In genomic region chr11:7977251-7977917, GRCh38 we compare ENCODE assay signal across 12 cellular contexts. TPM values are rescaled to one million over a fixed set of nuclear protein-coding genes. Genes with fewer than 3 reads are reported as not detected.
A peak's percentile ranks its signal among the peaks of the same experiment; 100 is the strongest.
DNase-seq lines count a peak whose midpoint lies in the region; TF ChIP-seq lines count a peak whose summit lies in the region.
"Had no signal": no experiment of that assay in that cellular context is flagged by ENCODE, and none has a peak within 500 bp of the region (broad histone marks: within the 10 kb centered on the region; RNA-seq: fewer than 3 reads in every experiment).

No MANE protein-coding gene starts in this region.

- no peaks in the 10 kb centered on the region for H3K36me3 ChIP-seq in ACC112 (ENCODE audit: insufficient read depth, low read length)
- no peaks in the 10 kb centered on the region for H3K36me3 ChIP-seq in HEK293 (ENCODE audit: control insufficient read depth in 2 of 2, insufficient read depth in 1 of 2, low read length in 2 of 2)
- no peaks in the 10 kb centered on the region for H3K36me3 ChIP-seq in SK-N-SH (replicated peaks in 1 of 2; ENCODE audit: control insufficient read depth in 1 of 2, insufficient read depth in 2 of 2, low read length in 1 of 2)
- H3K36me3 ChIP-seq in thyroid gland: no peaks in the 10 kb centered on the region

- H3F3A ChIP-seq in SK-N-SH (replicated peaks; ENCODE audit: insufficient read depth): peaks cover 23% of the 10 kb centered on the region

- H3K27ac ChIP-seq in ACC112 (ENCODE audit: low read depth, low read length) (peak overlapping the region; percentile 80), HEK293 (ENCODE audit: extremely low read depth, low read depth, low read length) (no peak overlapping the region), SK-N-SH (ENCODE audit: low read depth in 2 of 2, low read length in 1 of 2) (peak overlapping the region in 1 of 2 experiments; percentile 43; a peak in 2 of 4 replicates), thyroid gland (no peak overlapping the region)

- 5% methylated on average over 5 of the region's 5 CpGs for WGBS in SK-N-SH (ENCODE audit: low lambda C conversion rate)
- 71 to 76% methylated on average over 5 of the region's 5 CpGs for WGBS in thyroid gland, 2 donors

- H3K9me3 ChIP-seq in HEK293 (ENCODE audit: control insufficient read depth, insufficient read depth, low read depth, low read length) (no peaks in the 10 kb centered on the region), SK-N-SH (no peaks in the 10 kb centered on the region), thyroid gland (no peaks in the 10 kb centered on the region)

- no peaks in the 10 kb centered on the region for H3K27me3 ChIP-seq in ACC112 (ENCODE audit: insufficient read depth, low read length)
- no peaks in the 10 kb centered on the region for H3K27me3 ChIP-seq in SK-N-SH (ENCODE audit: insufficient read depth)
- no peaks in the 10 kb centered on the region for H3K27me3 ChIP-seq in thyroid gland

- no peaks in the 10 kb centered on the region for H3K9me2 ChIP-seq in SK-N-SH

- H3K9ac ChIP-seq in SK-N-SH: no peak overlapping the region

- intact Hi-C loops in thyroid gland (cut with DNase I): no loop called here

- POLR2A ChIA-PET in HEK293 (lab: Yijun Ruan, JAX): interaction anchor here (2.3 kb wide), 1 partner anchor 10 kb away, joined by 5 read pairs; the partner anchor contains the start of gene EIF3F
- POLR2A ChIA-PET in SK-N-SH (lab: Yijun Ruan, JAX): no interaction called here

- H2AFZ ChIP-seq in ACC112 (ENCODE audit: low read length, unreplicated experiment) (peak overlapping the region; percentile 59), SK-N-SH (ENCODE audit: low read depth) (no peak overlapping the region)

- TF ChIP-seq RAD21 in SK-N-SH (IDR thresholded peaks at IDR 0.05; ENCODE audit: low read length): no peak

- H3K4me3 ChIP-seq in ACC112 (ENCODE audit: low read depth, low read length) (peak overlapping the region; percentile 65), HEK293 (ENCODE audit: low read depth, low read length) (no peak overlapping the region), SK-N-SH (ENCODE audit: low read depth in 2 of 2, low read length in 1 of 2) (no peak overlapping the region), thyroid gland (replicated peaks in 1 of 3) (no peak overlapping the region)

- H3K79me2 ChIP-seq in ACC112 (ENCODE audit: control insufficient read depth, insufficient read depth, low read length, unreplicated experiment) (no peaks in the 10 kb centered on the region), SK-N-SH (ENCODE audit: insufficient read depth) (no peaks in the 10 kb centered on the region)

- no peak for TF ChIP-seq POLR2A in thyroid gland (IDR thresholded peaks at IDR 0.05)

- DNase-seq in SK-N-SH (no peak), fibroblast of peridontal ligament (ENCODE audit: extremely low read depth) (peak; percentile 95), SIG-M5 treated with dmso at 0.1 percent for 504 hours (lab: John Stamatoyannopoulos, UW; ENCODE audit: unreplicated experiment) (no peak), thyroid gland (no peak), NCI-H2081 (lab: John Stamatoyannopoulos, UW) (no peak), DMS 273 (lab: John Stamatoyannopoulos, UW; ENCODE audit: unreplicated experiment) (no peak)
- DNase-seq: activated CD8-positive, alpha-beta T cell treated with anti-CD3 and anti-CD28 coated beads, Interleukin-2, amount 10 ng/mL, durations not matched to agents 7 days and 5 days; anterior cingulate cortex; CD4-positive, alpha-beta memory T cell had no signal

- no peaks in the 10 kb centered on the region for H4K20me1 ChIP-seq in SK-N-SH (ENCODE audit: insufficient read depth)

- H3K4me2 ChIP-seq in SK-N-SH: peak overlapping the region; percentile 22; the same call in 1 of the 2 replicates

- peak in 1 of 2 experiments; percentile 72; a peak in 2 of 4 replicates for TF ChIP-seq EP300 in SK-N-SH (IDR thresholded peaks at IDR 0.05; ENCODE audit: borderline replicate concordance in 1 of 2, low read depth in 1 of 2, low read length in 1 of 2)

- TF ChIP-seq CTCF in HEK293 (tag by site-specific recombination; IDR thresholded peaks at IDR 0.05): no peak
- TF ChIP-seq CTCF in SK-N-SH (IDR thresholded peaks at IDR 0.05): no peak
- no peak for TF ChIP-seq CTCF in thyroid gland (IDR thresholded peaks at IDR 0.05)

- peaks cover 35% of the 10 kb centered on the region for H3K4me1 ChIP-seq in ACC112 (ENCODE audit: control insufficient read depth, insufficient read depth, low read length, unreplicated experiment)
- H3K4me1 ChIP-seq in HEK293 (ENCODE audit: control insufficient read depth, insufficient read depth, low read length): no peaks in the 10 kb centered on the region
- no peaks in the 10 kb centered on the region for H3K4me1 ChIP-seq in SK-N-SH (ENCODE audit: control insufficient read depth in 1 of 2, insufficient read depth in 2 of 2, low read depth in 1 of 2, low read length in 1 of 2)
- H3K4me1 ChIP-seq in thyroid gland: no peaks in the 10 kb centered on the region

- CTCF ChIA-PET in HEK293 (lab: Yijun Ruan, JAX): interaction anchor here (0.6 to 5.2 kb wide), 6 partner anchors 9 to 1440 kb away, joined by 3 to 36 read pairs (median 4); partner anchors contain the start of gene EIF3F
- CTCF ChIA-PET in SK-N-SH (lab: Yijun Ruan, JAX): interaction anchor here (4.0 kb wide), 1 partner anchor 9 kb away, joined by 35 read pairs; the partner anchor contains the start of gene EIF3F

TF ChIP-seq in HEK293, 187 proteins besides CTCF, POLR2A, EP300 and RAD21 (continues in another document):
- TF ChIP-seq ZBTB44 (tag by site-specific recombination; IDR thresholded peaks at IDR 0.05) (0 out of 2 replicates have a peak, but pooled peaks have one; percentile 25), ATF2 (tag by site-specific recombination; IDR thresholded peaks at IDR 0.05; ENCODE audit: low read depth) (no peak)

TF ChIP-seq in SK-N-SH, 30 proteins besides CTCF, POLR2A, EP300 and RAD21 (continues in another document):
- TF ChIP-seq TCF12 (IDR thresholded peaks at IDR 0.05) (peak; percentile 81), RCOR1 (IDR thresholded peaks at IDR 0.05; ENCODE audit: low read length) (no peak), FOSL2 (IDR thresholded peaks at IDR 0.05; ENCODE audit: borderline replicate concordance, low read depth) (peak; percentile 55; the same call in 1 of the 2 replicates), ZBTB33 (IDR thresholded peaks at IDR 0.05; ENCODE audit: borderline replicate concordance, low read depth) (no peak), FOXJ3 (CRISPR knock-in tag; IDR thresholded peaks at IDR 0.05) (no peak), TEAD4 (IDR thresholded peaks at IDR 0.05; ENCODE audit: borderline replicate concordance, insufficient read depth) (peak; percentile 89), JUND (IDR thresholded peaks at IDR 0.05) (peak; percentile 51; the same call in 1 of the 2 replicates), GABPA (IDR thresholded peaks at IDR 0.05; ENCODE audit: low read depth) (0 out of 2 replicates have a peak, but pooled peaks have one; percentile 15), NFIC (IDR thresholded peaks at IDR 0.05; ENCODE audit: borderline replicate concordance) (peak; percentile 55; the same call in 1 of the 2 replicates), MEF2A (IDR thresholded peaks at IDR 0.05; ENCODE audit: borderline replicate concordance, low read depth) (peak; percentile 92), SIN3A (IDR thresholded peaks at IDR 0.05; ENCODE audit: borderline replicate concordance, low read depth, low read length) (no peak), PBX3 (IDR thresholded peaks at IDR 0.05) (peak; percentile 51), MAX (IDR thresholded peaks at IDR 0.05; ENCODE audit: low read depth) (peak; percentile 64)

RNA-seq across cellular contexts. Expression of gene EIF3F, which starts 9.8 kb away (rescaled TPM):
- polyA plus RNA-seq in SK-N-SH (2012; rRNA removed): 213 and 341 TPM in 2 replicates
- 295 and 390 TPM in 2 replicates for polyA plus RNA-seq in SK-N-SH (2012; cell fraction: cytosol; rRNA removed)
- 199 TPM in 2 replicates for polyA plus RNA-seq in SK-N-SH (2012; cell fraction: nucleus; rRNA removed)
- total RNA-seq in thyroid gland: 100 to 1,000 TPM; 187 to 263 (median 231) TPM

RNA-seq across cellular contexts. Expression of gene NLRP10, which starts 12.1 kb away (rescaled TPM):
- 0.05 and 0.39 TPM in 2 replicates for polyA plus RNA-seq in SK-N-SH (2012; rRNA removed)
- polyA plus RNA-seq in SK-N-SH (2012; cell fraction: cytosol; rRNA removed): 0.15 and 0.39 TPM in 2 replicates
- polyA plus RNA-seq in SK-N-SH (2012; cell fraction: nucleus; rRNA removed): 0.13 and 0.27 TPM in 2 replicates
- total RNA-seq in thyroid gland: not detected
- total RNA-seq: activated CD8-positive, alpha-beta T cell treated with anti-CD3 and anti-CD28 coated beads, Interleukin-2, amount 10 ng/mL, durations not matched to agents 7 days and 5 days; CD4-positive, alpha-beta memory T cell; subcutaneous adipose tissue had no signal
- polyA plus RNA-seq: CD4-positive, alpha-beta memory T cell had no signal

RNA-seq across cellular contexts. Expression of gene OR10A3, which starts 35.9 kb away (rescaled TPM):
- polyA plus RNA-seq in SK-N-SH (2012; rRNA removed): not detected in 2 replicates
- not detected in 2 replicates for polyA plus RNA-seq in SK-N-SH (2012; cell fraction: cytosol; rRNA removed)
- 0.04 TPM in 1 of 2 replicates, not detected in the other for polyA plus RNA-seq in SK-N-SH (2012; cell fraction: nucleus; rRNA removed)
- not detected for total RNA-seq in thyroid gland
- total RNA-seq: activated CD8-positive, alpha-beta T cell treated with anti-CD3 and anti-CD28 coated beads, Interleukin-2, amount 10 ng/mL, durations not matched to agents 7 days and 5 days; CD4-positive, alpha-beta memory T cell; subcutaneous adipose tissue had no signal
- polyA plus RNA-seq: CD4-positive, alpha-beta memory T cell had no signal

RNA-seq across cellular contexts. Expression of gene OR10A6, which starts 46.3 kb away (rescaled TPM):
- 0.02 TPM in 1 of 2 replicates, not detected in the other for polyA plus RNA-seq in SK-N-SH (2012; rRNA removed)
- polyA plus RNA-seq in SK-N-SH (2012; cell fraction: cytosol; rRNA removed): 0.01 and 0.03 TPM in 2 replicates
- polyA plus RNA-seq in SK-N-SH (2012; cell fraction: nucleus; rRNA removed): 0.05 TPM in 1 of 2 replicates, not detected in the other
- total RNA-seq in thyroid gland: not detected
- total RNA-seq: activated CD8-positive, alpha-beta T cell treated with anti-CD3 and anti-CD28 coated beads, Interleukin-2, amount 10 ng/mL, durations not matched to agents 7 days and 5 days; CD4-positive, alpha-beta memory T cell; subcutaneous adipose tissue had no signal
- polyA plus RNA-seq: CD4-positive, alpha-beta memory T cell had no signal
